ENCODE assay signal across 8 cellular contexts in genomic region chr5:96934695-96935555, GRCh38. TPM values are rescaled to one million over a fixed set of nuclear protein-coding genes. Genes with fewer than 3 reads are reported as not detected.
DNase-seq lines count a peak whose midpoint lies in the region; ATAC-seq and TF ChIP-seq lines count a peak whose summit lies in the region.

No MANE protein-coding gene starts in this region.

- H3F3A ChIP-seq in SK-N-SH (replicated peaks; ENCODE audit: insufficient read depth) = peaks cover 15% of the 10 kb centered on the region

- WGBS in SK-N-SH (ENCODE audit: low lambda C conversion rate) = under 1% methylated on average over 46 of the region's 80 CpGs

- TF ChIP-seq CTCF in SK-N-SH (IDR thresholded peaks at IDR 0.05) (no peak), glutamatergic neuron (IDR thresholded peaks at IDR 0.05; ENCODE audit: partially characterized antibody, unreplicated experiment) (no peak), osteoblast (IDR thresholded peaks at IDR 0.05; ENCODE audit: extremely low read depth, low read depth, low read length) (no peak), thoracic aorta (IDR thresholded peaks at IDR 0.05) (peak; percentile 29)

- H3K9ac ChIP-seq in SK-N-SH = peak overlapping the region; percentile 93

- CTCF ChIA-PET in SK-N-SH (lab: Yijun Ruan, JAX) = interaction anchor here (1.2 to 1.9 kb wide), 3 partner anchors 66 to 223 kb away, joined by 3 to 10 read pairs (median 4); no protein-coding TSS in a partner anchor

- H3K27me3 Mint-ChIP-seq in activated naive CD8-positive, alpha-beta T cell = no peaks in the 10 kb centered on the region
- H3K27me3 Mint-ChIP-seq in glutamatergic neuron (ENCODE audit: unreplicated experiment) = peaks cover 13% of the 10 kb centered on the region

- peaks cover 13 to 24% of the 10 kb centered on the region in 2 experiments; a peak in 3 of 4 replicates for H3K4me1 ChIP-seq in SK-N-SH (ENCODE audit: control insufficient read depth in 1 of 2, insufficient read depth in 2 of 2, low read depth in 1 of 2, low read length in 1 of 2)
- peaks cover 33% of the 10 kb centered on the region for H3K4me1 ChIP-seq in osteoblast (ENCODE audit: insufficient read depth, low read length)
- peaks cover 18 to 48% of the 10 kb centered on the region in 2 donors for H3K4me1 ChIP-seq in thoracic aorta (ENCODE audit: control insufficient read depth in 1 of 2, low read depth in 2 of 2)

- no peaks in the 10 kb centered on the region for H3K9me2 ChIP-seq in SK-N-SH

- H3K27me3 ChIP-seq in SK-N-SH (ENCODE audit: insufficient read depth) (no peaks in the 10 kb centered on the region), osteoblast (ENCODE audit: insufficient read depth, low read length) (no peaks in the 10 kb centered on the region), thoracic aorta (replicated peaks; ENCODE audit: insufficient read depth) (no peaks in the 10 kb centered on the region)

- H3K4me3 ChIP-seq in GM08714 (ENCODE audit: low read length) (peak overlapping the region; percentile 78), SK-N-SH (ENCODE audit: low read depth in 2 of 2, low read length in 1 of 2) (peak overlapping the region; percentile 91 to 95), osteoblast (ENCODE audit: insufficient read depth, low read length) (peak overlapping the region; percentile 91), thoracic aorta (peak overlapping the region; percentile 88)

- no peaks in the 10 kb centered on the region for H3K9me3 ChIP-seq in SK-N-SH
- H3K9me3 ChIP-seq in osteoblast (ENCODE audit: low read depth, low read length) = no peaks in the 10 kb centered on the region
- no peaks in the 10 kb centered on the region for H3K9me3 ChIP-seq in thoracic aorta

- peak; percentile 55 for ATAC-seq in HG02610 (IDR thresholded peaks at IDR 0.05; ENCODE audit: unreplicated experiment)
- ATAC-seq in thoracic aorta (ENCODE audit: insufficient number of reproducible peaks, low FRiP score, low read depth) = peak; percentile 87

- POLR2A ChIA-PET in SK-N-SH (lab: Yijun Ruan, JAX) = no interaction called here

- H3K27ac Mint-ChIP-seq in activated naive CD8-positive, alpha-beta T cell = peak overlapping the region; percentile 98
- H3K27ac Mint-ChIP-seq in glutamatergic neuron (ENCODE audit: unreplicated experiment) = peak overlapping the region; percentile 99

- peak overlapping the region; percentile 95 to 97 for H3K27ac ChIP-seq in SK-N-SH (ENCODE audit: low read depth in 2 of 2, low read length in 1 of 2)
- peak overlapping the region; percentile 72 for H3K27ac ChIP-seq in osteoblast (ENCODE audit: low read depth, low read length)
- H3K27ac ChIP-seq in thoracic aorta = peak overlapping the region; percentile 95

- peaks cover 74% of the 10 kb centered on the region for H3K4me1 Mint-ChIP-seq in activated naive CD8-positive, alpha-beta T cell (ENCODE audit: low read depth)
- H3K4me1 Mint-ChIP-seq in glutamatergic neuron (ENCODE audit: low read depth, unreplicated experiment) = peaks cover 26% of the 10 kb centered on the region

- peak overlapping the region; percentile 96 for H3K4me2 ChIP-seq in SK-N-SH
- H3K4me2 ChIP-seq in osteoblast (ENCODE audit: insufficient read depth, low read length) = peak overlapping the region; percentile 100

- H3K36me3 Mint-ChIP-seq in activated naive CD8-positive, alpha-beta T cell = peaks cover 2% of the 10 kb centered on the region
- no peaks in the 10 kb centered on the region for H3K36me3 Mint-ChIP-seq in glutamatergic neuron (ENCODE audit: unreplicated experiment)

- no peaks in the 10 kb centered on the region for H3K36me3 ChIP-seq in SK-N-SH (replicated peaks in 1 of 2; ENCODE audit: control insufficient read depth in 1 of 2, insufficient read depth in 2 of 2, low read length in 1 of 2)
- no peaks in the 10 kb centered on the region for H3K36me3 ChIP-seq in osteoblast (ENCODE audit: insufficient read depth, low read length)
- no peaks in the 10 kb centered on the region for H3K36me3 ChIP-seq in thoracic aorta

- H2AFZ ChIP-seq in SK-N-SH (ENCODE audit: low read depth) (peak overlapping the region; percentile 99), osteoblast (ENCODE audit: low read length) (peak overlapping the region; percentile 98)

- peak; percentile 88 for DNase-seq in NCI-H1092 (lab: John Stamatoyannopoulos, UW)
- peak; percentile 89 for DNase-seq in SK-N-SH
- DNase-seq in glutamatergic neuron = peak; percentile 89
- peak; percentile 91 for DNase-seq in osteoblast (ENCODE audit: insufficient read length, low spot score, missing footprints)
- DNase-seq in thoracic aorta (ENCODE audit: low spot score) = peak; percentile 57

- H4K20me1 ChIP-seq in SK-N-SH (ENCODE audit: insufficient read depth) = peaks cover 5% of the 10 kb centered on the region; the same call in 1 of the 2 replicates
- peaks cover 19% of the 10 kb centered on the region for H4K20me1 ChIP-seq in osteoblast (ENCODE audit: insufficient read depth, low read length)

- no peak for TF ChIP-seq RAD21 in SK-N-SH (IDR thresholded peaks at IDR 0.05; ENCODE audit: low read length)

- peak overlapping the region; percentile 90 for H3K4me3 Mint-ChIP-seq in activated naive CD8-positive, alpha-beta T cell
- H3K4me3 Mint-ChIP-seq in glutamatergic neuron (ENCODE audit: unreplicated experiment) = peak overlapping the region; percentile 98

- peak in 1 of 2 experiments; percentile 32; a peak in 1 of 4 replicates for TF ChIP-seq EP300 in SK-N-SH (IDR thresholded peaks at IDR 0.05; ENCODE audit: borderline replicate concordance in 1 of 2, low read depth in 1 of 2, low read length in 1 of 2)

- no peaks in the 10 kb centered on the region for H3K9me3 Mint-ChIP-seq in activated naive CD8-positive, alpha-beta T cell (ENCODE audit: low read depth)
- H3K9me3 Mint-ChIP-seq in glutamatergic neuron (ENCODE audit: unreplicated experiment) = peaks cover 10% of the 10 kb centered on the region

- H3K79me2 ChIP-seq in SK-N-SH (ENCODE audit: insufficient read depth) (peaks cover 39% of the 10 kb centered on the region), osteoblast (ENCODE audit: insufficient read depth, low read length) (peaks cover 41% of the 10 kb centered on the region)

TF ChIP-seq in SK-N-SH, 30 proteins besides CTCF, POLR2A, EP300 and RAD21 (continues in another document):
- peak; percentile 7; the same call in 1 of the 2 replicates for TF ChIP-seq TEAD4 (IDR thresholded peaks at IDR 0.05; ENCODE audit: borderline replicate concordance, insufficient read depth)
- no peak; the same call in none of the 2 replicates for TF ChIP-seq POLR2AphosphoS5 (IDR thresholded peaks at IDR 0.05; ENCODE audit: low read depth, low read length)
- TF ChIP-seq NFIC (IDR thresholded peaks at IDR 0.05; ENCODE audit: borderline replicate concordance) = peak; percentile 56
- no peak for TF ChIP-seq USF1 (IDR thresholded peaks at IDR 0.05; ENCODE audit: borderline replicate concordance, low read depth)
- TF ChIP-seq CHD2 (IDR thresholded peaks at IDR 0.05; ENCODE audit: low read length, partially characterized antibody) = peak; percentile 12
- TF ChIP-seq GABPA (IDR thresholded peaks at IDR 0.05; ENCODE audit: low read depth) = peak; percentile 65
- 0 out of 2 replicates have a peak, but pooled peaks have one; percentile 27 for TF ChIP-seq FOXM1 (IDR thresholded peaks at IDR 0.05; ENCODE audit: low read depth)
- peak; percentile 53 for TF ChIP-seq ELF1 (IDR thresholded peaks at IDR 0.05)
- TF ChIP-seq MEF2A (IDR thresholded peaks at IDR 0.05; ENCODE audit: borderline replicate concordance, low read depth) = no peak
- peak; percentile 35; the same call in 1 of the 2 replicates for TF ChIP-seq PBX3 (IDR thresholded peaks at IDR 0.05)
- TF ChIP-seq FOSL2 (IDR thresholded peaks at IDR 0.05; ENCODE audit: borderline replicate concordance, low read depth) = no peak
- TF ChIP-seq, protein P1, sequence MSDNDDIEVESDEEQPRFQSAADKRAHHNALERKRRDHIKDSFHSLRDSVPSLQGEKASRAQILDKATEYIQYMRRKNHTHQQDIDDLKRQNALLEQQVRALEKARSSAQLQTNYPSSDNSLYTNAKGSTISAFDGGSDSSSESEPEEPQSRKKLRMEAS (IDR thresholded peaks at IDR 0.05; ENCODE audit: low read depth) = peak; percentile 72; the same call in 1 of the 2 replicates
- peak; percentile 87 for TF ChIP-seq SIN3A (IDR thresholded peaks at IDR 0.05; ENCODE audit: borderline replicate concordance, low read depth, low read length)
- TF ChIP-seq RFX5 (IDR thresholded peaks at IDR 0.05; ENCODE audit: low read length) = peak; percentile 64; the same call in 1 of the 2 replicates

RNA-seq across cellular contexts. Expression of gene LNPEP, which starts 1.0 kb away (rescaled TPM):
- polyA plus RNA-seq in SK-N-SH (2012; rRNA removed) = 4.3 and 5.9 TPM in 2 replicates
- polyA plus RNA-seq in SK-N-SH (2012; cell fraction: cytosol; rRNA removed) = 6.1 and 6.6 TPM in 2 replicates
- 3.7 and 9.1 TPM in 2 replicates for polyA plus RNA-seq in SK-N-SH (2012; cell fraction: nucleus; rRNA removed)
- total RNA-seq in glutamatergic neuron (ENCODE audit: unreplicated experiment) (9.3 TPM), osteoblast (44.9 and 53.6 TPM in 2 replicates), thoracic aorta (10 to 100 TPM; 55.0 to 74.6 TPM)

RNA-seq across cellular contexts. Expression of gene ERAP2, which starts 58.6 kb away (rescaled TPM):
- 13.2 and 14.3 TPM in 2 replicates for polyA plus RNA-seq in SK-N-SH (2012; rRNA removed)
- 14.4 and 15.5 TPM in 2 replicates for polyA plus RNA-seq in SK-N-SH (2012; cell fraction: cytosol; rRNA removed)
- 6.2 and 10.5 TPM in 2 replicates for polyA plus RNA-seq in SK-N-SH (2012; cell fraction: nucleus; rRNA removed)
- total RNA-seq in glutamatergic neuron (ENCODE audit: unreplicated experiment) (not detected), osteoblast (5.6 and 84.7 TPM in 2 replicates), thoracic aorta (10 to 100 TPM; 15.8 to 18.3 TPM)

Comparison
In these comparisons a context has a peak if more than half of its experiments do, and no peak if none do; other contexts are left out.
1. Peak in every context shown above with its lines: DNase-seq, ATAC-seq, H3K4me3 ChIP-seq and H3K27ac ChIP-seq.